In genomic region chr13:30022256-30022655, GRCh38 we compare ENCODE assay signal across 1 cellular context.
TF ChIP-seq lines count a peak whose summit lies in the region.

No MANE protein-coding gene starts in this region.

TF ChIP-seq in H1, 55 proteins besides CTCF, POLR2A, EP300 and RAD21 (continued from another document):
- TF ChIP-seq, protein P1, sequence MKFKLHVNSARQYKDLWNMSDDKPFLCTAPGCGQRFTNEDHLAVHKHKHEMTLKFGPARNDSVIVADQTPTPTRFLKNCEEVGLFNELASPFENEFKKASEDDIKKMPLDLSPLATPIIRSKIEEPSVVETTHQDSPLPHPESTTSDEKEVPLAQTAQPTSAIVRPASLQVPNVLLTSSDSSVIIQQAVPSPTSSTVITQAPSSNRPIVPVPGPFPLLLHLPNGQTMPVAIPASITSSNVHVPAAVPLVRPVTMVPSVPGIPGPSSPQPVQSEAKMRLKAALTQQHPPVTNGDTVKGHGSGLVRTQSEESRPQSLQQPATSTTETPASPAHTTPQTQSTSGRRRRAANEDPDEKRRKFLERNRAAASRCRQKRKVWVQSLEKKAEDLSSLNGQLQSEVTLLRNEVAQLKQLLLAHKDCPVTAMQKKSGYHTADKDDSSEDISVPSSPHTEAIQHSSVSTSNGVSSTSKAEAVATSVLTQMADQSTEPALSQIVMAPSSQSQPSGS (IDR thresholded peaks at IDR 0.05; ENCODE audit: low read length), result no peak
